In the genomic region with DNA sequence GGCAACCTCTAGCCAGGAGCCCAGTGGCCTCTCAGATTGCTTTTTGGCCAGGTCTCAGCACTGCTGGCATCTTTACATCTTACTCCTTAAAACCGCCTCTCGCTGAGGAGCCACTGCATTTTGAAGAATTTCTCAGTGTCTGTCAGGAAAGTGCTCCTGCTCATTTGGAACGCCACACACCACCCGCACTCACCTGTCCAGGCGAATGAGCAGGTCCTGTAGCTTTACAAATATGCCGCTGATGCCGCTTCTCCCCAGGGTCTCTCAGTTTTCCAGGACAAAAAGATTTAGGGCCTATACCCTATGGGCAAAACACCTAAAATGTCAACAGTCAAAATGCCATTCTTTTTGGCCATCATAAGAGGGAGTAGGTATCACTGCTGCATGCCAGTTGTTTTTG, we compare ENCODE assay signal across 20 cellular contexts.
"Had no signal": no experiment of that assay in that cellular context is flagged by ENCODE, and none has a peak within 500 bp of the region (broad histone marks: within the 10 kb centered on the region; RNA-seq: fewer than 3 reads in every experiment).

No MANE protein-coding gene starts in this region.

- H3K9me3 Mint-ChIP-seq: activated B cell treated with CpG ODN at 0.5 μM for 24 hours; activated CD4-positive, alpha-beta memory T cell treated with anti-CD3 and anti-CD28 coated beads, Interleukin-2, amount 10 ng/mL, durations not matched to agents 7 days and 5 days; activated naive CD8-positive, alpha-beta T cell treated with anti-CD3 and anti-CD28 coated beads, Interleukin-2, amount 10 ng/mL, durations not matched to agents 7 days and 5 days; activated T-helper 17 cell treated with anti-CD3 and anti-CD28 coated beads, Interleukin-2, amount 50 U/mL, for 72 hours; endodermal cell; natural killer cell; stimulated activated memory B cell treated with anti-CD40 and anti-IgM and Interleukin-4, amounts not matched to agents 10 μg/mL and 1 μg/mL and 100 μg/mL, for 72 hours had no signal

- H3K36me3 ChIP-seq: uterus had no signal

- DNase-seq: activated B cell treated with CpG ODN at 0.5 μM for 24 hours; activated CD4-positive, alpha-beta memory T cell treated with anti-CD3 and anti-CD28 coated beads, Interleukin-2, amount 10 ng/mL, durations not matched to agents 7 days and 5 days; activated CD4-positive, alpha-beta T cell treated with anti-CD3 and anti-CD28 coated beads for 48 hours; activated naive CD4-positive, alpha-beta T cell; activated naive CD8-positive, alpha-beta T cell treated with anti-CD3 and anti-CD28 coated beads, Interleukin-2, amount 10 ng/mL, durations not matched to agents 7 days and 5 days; activated T-cell treated with anti-CD3 and anti-CD28 coated beads, Interleukin-2, amount 50 U/mL, for 1 hour; amygdala; caudate nucleus; dorsolateral prefrontal cortex; erythroblast; foreskin melanocyte; natural killer cell; stimulated activated CD4-positive, alpha-beta T cell treated with anti-CD3 and anti-CD28 coated beads, Interleukin-4, amount 100 ng/mL, for 24 hours; SW 1271; uterus had no signal

- H3K36me3 Mint-ChIP-seq: natural killer cell; stimulated activated memory B cell treated with anti-CD40 and anti-IgM and Interleukin-4, amounts not matched to agents 10 μg/mL and 1 μg/mL and 100 μg/mL, for 72 hours had no signal

- H3K9me3 ChIP-seq: thoracic aorta, uterus had no signal

- H3K27ac Mint-ChIP-seq: activated B cell treated with CpG ODN at 0.5 μM for 24 hours; activated CD4-positive, alpha-beta memory T cell treated with anti-CD3 and anti-CD28 coated beads, Interleukin-2, amount 10 ng/mL, durations not matched to agents 7 days and 5 days; activated naive CD8-positive, alpha-beta T cell treated with anti-CD3 and anti-CD28 coated beads, Interleukin-2, amount 10 ng/mL, durations not matched to agents 7 days and 5 days; activated T-helper 17 cell treated with anti-CD3 and anti-CD28 coated beads, Interleukin-2, amount 50 U/mL, for 72 hours; endodermal cell; natural killer cell; stimulated activated memory B cell treated with anti-CD40 and anti-IgM and Interleukin-4, amounts not matched to agents 10 μg/mL and 1 μg/mL and 100 μg/mL, for 72 hours had no signal

- H3K4me3 ChIP-seq: dorsolateral prefrontal cortex, smooth muscle cell, thoracic aorta, uterus had no signal

- H3K27me3 ChIP-seq: dorsolateral prefrontal cortex, uterus had no signal

- H3K4me2 ChIP-seq: smooth muscle cell had no signal

- H3K27me3 Mint-ChIP-seq: activated CD4-positive, alpha-beta memory T cell treated with anti-CD3 and anti-CD28 coated beads, Interleukin-2, amount 10 ng/mL, durations not matched to agents 7 days and 5 days; activated T-helper 17 cell treated with anti-CD3 and anti-CD28 coated beads, Interleukin-2, amount 50 U/mL, for 72 hours had no signal

- H3K4me1 ChIP-seq: uterus had no signal

- H3K4me3 Mint-ChIP-seq: activated B cell treated with CpG ODN at 0.5 μM for 24 hours; activated CD4-positive, alpha-beta memory T cell treated with anti-CD3 and anti-CD28 coated beads, Interleukin-2, amount 10 ng/mL, durations not matched to agents 7 days and 5 days; activated naive CD8-positive, alpha-beta T cell treated with anti-CD3 and anti-CD28 coated beads, Interleukin-2, amount 10 ng/mL, durations not matched to agents 7 days and 5 days; activated T-helper 17 cell treated with anti-CD3 and anti-CD28 coated beads, Interleukin-2, amount 50 U/mL, for 72 hours; endodermal cell; natural killer cell; stimulated activated memory B cell treated with anti-CD40 and anti-IgM and Interleukin-4, amounts not matched to agents 10 μg/mL and 1 μg/mL and 100 μg/mL, for 72 hours had no signal

- H3K27ac ChIP-seq: thoracic aorta, uterus had no signal
